ENCODE assay signal across 11 cellular contexts in the genomic region with DNA sequence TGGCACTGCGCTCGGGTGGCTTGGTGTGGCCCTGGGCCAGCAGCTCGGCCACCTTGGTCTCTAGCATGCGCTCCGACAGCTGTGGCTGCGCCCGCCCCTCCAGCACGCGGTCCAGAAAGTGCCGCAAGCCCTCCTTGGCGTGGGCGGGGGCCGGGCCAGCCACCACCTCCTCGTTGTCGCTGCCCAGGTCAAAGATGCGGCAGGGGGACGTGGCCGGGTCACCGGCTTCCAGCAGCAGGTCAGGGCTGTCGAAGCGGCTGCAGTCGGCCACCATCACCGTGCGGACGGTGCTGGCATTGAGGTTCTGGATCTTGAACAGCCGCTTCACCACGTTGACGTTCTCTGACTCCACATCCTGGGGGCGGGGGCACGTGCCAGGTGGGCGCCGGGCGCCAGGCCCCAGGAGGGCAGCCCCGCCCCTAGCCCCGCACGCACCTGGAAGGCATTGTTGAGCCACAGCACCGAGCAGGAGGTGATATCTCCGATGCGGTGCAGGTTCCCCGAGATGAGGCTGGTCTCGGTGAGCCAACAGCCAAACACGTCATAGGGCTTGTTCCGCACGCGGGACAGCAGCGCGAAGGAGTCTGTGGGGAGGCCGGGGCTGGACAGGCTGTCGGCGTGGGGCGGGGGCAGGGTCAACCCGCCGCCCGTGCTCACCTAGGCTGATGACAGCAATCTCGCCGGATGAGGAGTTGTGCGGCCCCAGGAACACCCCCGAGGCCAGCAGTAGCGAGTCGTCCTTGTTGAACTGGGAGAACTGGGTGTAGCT. TPM values are rescaled to one million over a fixed set of nuclear protein-coding genes. Genes with fewer than 3 reads are reported as not detected.
A peak's percentile ranks its signal among the peaks of the same experiment; 100 is the strongest.
DNase-seq lines count a peak whose midpoint lies in the region; ATAC-seq and TF ChIP-seq lines count a peak whose summit lies in the region.
"Had no signal": no experiment of that assay in that cellular context is flagged by ENCODE, and none has a peak within 500 bp of the region (broad histone marks: within the 10 kb centered on the region; RNA-seq: fewer than 3 reads in every experiment).

No MANE protein-coding gene starts in this region.

- H3K36me3 Mint-ChIP-seq in activated CD8-positive, alpha-beta memory T cell treated with anti-CD3 and anti-CD28 coated beads, Interleukin-2, amount 10 ng/mL, durations not matched to agents 7 days and 5 days, result peaks cover 20% of the 10 kb centered on the region
- peaks cover 48% of the 10 kb centered on the region for H3K36me3 Mint-ChIP-seq in stimulated activated memory B cell treated with anti-CD40 and anti-IgM and Interleukin-4, amounts not matched to agents 10 μg/mL and 1 μg/mL and 100 μg/mL, for 72 hours

- TF ChIP-seq CTCF in VCaP (conservative IDR thresholded peaks at IDR 0.05), result no peak
- TF ChIP-seq CTCF in hepatocyte (IDR thresholded peaks at IDR 0.05; ENCODE audit: poor library complexity), result no peak

- no peaks in the 10 kb centered on the region for H3K36me3 ChIP-seq in hepatocyte (replicated peaks; ENCODE audit: insufficient read depth, low read depth)

- H3K27me3 ChIP-seq in hepatocyte, result no peaks in the 10 kb centered on the region

- no peaks in the 10 kb centered on the region for H3K27me3 Mint-ChIP-seq in activated CD8-positive, alpha-beta memory T cell treated with anti-CD3 and anti-CD28 coated beads, Interleukin-2, amount 10 ng/mL, durations not matched to agents 7 days and 5 days
- H3K27me3 Mint-ChIP-seq in stimulated activated memory B cell treated with anti-CD40 and anti-IgM and Interleukin-4, amounts not matched to agents 10 μg/mL and 1 μg/mL and 100 μg/mL, for 72 hours, result no peaks in the 10 kb centered on the region

- peak overlapping the region; percentile 97; the same call in 1 of the 2 replicates for H3K27ac ChIP-seq in VCaP
- no peak overlapping the region for H3K27ac ChIP-seq in hepatocyte

- H3K4me1 Mint-ChIP-seq in activated CD8-positive, alpha-beta memory T cell treated with anti-CD3 and anti-CD28 coated beads, Interleukin-2, amount 10 ng/mL, durations not matched to agents 7 days and 5 days, result peaks cover 17% of the 10 kb centered on the region
- H3K4me1 Mint-ChIP-seq in stimulated activated memory B cell treated with anti-CD40 and anti-IgM and Interleukin-4, amounts not matched to agents 10 μg/mL and 1 μg/mL and 100 μg/mL, for 72 hours, result peaks cover 19% of the 10 kb centered on the region

- no peak for DNase-seq in activated CD8-positive, alpha-beta memory T cell treated with anti-CD3 and anti-CD28 coated beads, Interleukin-2, amount 10 ng/mL, durations not matched to agents 7 days and 5 days
- DNase-seq in activated CD8-positive, alpha-beta memory T cell treated with anti-CD3 and anti-CD28 coated beads for 24 hours, result no peak
- no peak for DNase-seq in hepatocyte (ENCODE audit: low spot score)
- no peak for DNase-seq in stimulated activated CD4-positive, alpha-beta T cell treated with anti-CD3 and anti-CD28 coated beads, Interleukin-2, amount 100 ng/mL, for 48 hours
- DNase-seq in NCI-H82 treated with DMSO at 0.1 percent for 48 hours (lab: John Stamatoyannopoulos, UW; ENCODE audit: unreplicated experiment), result no peak
- DNase-seq: NCI-H446 had no signal

- H3K4me1 ChIP-seq in hepatocyte (ENCODE audit: insufficient read depth), result peaks cover 12% of the 10 kb centered on the region

- peaks cover 24% of the 10 kb centered on the region for H3K79me2 ChIP-seq in hepatocyte

- H4K20me1 ChIP-seq in hepatocyte (ENCODE audit: insufficient read depth, poor library complexity, severe bottlenecking), result peaks cover 4% of the 10 kb centered on the region

- no peak for ATAC-seq in activated CD8-positive, alpha-beta memory T cell treated with anti-CD3 and anti-CD28 coated beads, Interleukin-2, amount 10 ng/mL, durations not matched to agents 7 days and 5 days
- ATAC-seq in stimulated activated memory B cell treated with anti-CD40 and anti-IgM and Interleukin-4, amounts not matched to agents 10 μg/mL and 1 μg/mL and 100 μg/mL, for 72 hours, result no peak
- ATAC-seq in HG03039 (IDR thresholded peaks at IDR 0.05; ENCODE audit: unreplicated experiment), result no peak

- H3K4me2 ChIP-seq in hepatocyte, result peak overlapping the region; percentile 98

- H2AFZ ChIP-seq in hepatocyte, result no peak overlapping the region

- H3K4me3 Mint-ChIP-seq in activated CD8-positive, alpha-beta memory T cell treated with anti-CD3 and anti-CD28 coated beads, Interleukin-2, amount 10 ng/mL, durations not matched to agents 7 days and 5 days, result peak overlapping the region; percentile 79
- H3K4me3 Mint-ChIP-seq in stimulated activated memory B cell treated with anti-CD40 and anti-IgM and Interleukin-4, amounts not matched to agents 10 μg/mL and 1 μg/mL and 100 μg/mL, for 72 hours, result peak overlapping the region; percentile 80

- H3K9me3 Mint-ChIP-seq in activated CD8-positive, alpha-beta memory T cell treated with anti-CD3 and anti-CD28 coated beads, Interleukin-2, amount 10 ng/mL, durations not matched to agents 7 days and 5 days (ENCODE audit: low read depth), result no peaks in the 10 kb centered on the region
- no peaks in the 10 kb centered on the region for H3K9me3 Mint-ChIP-seq in stimulated activated memory B cell treated with anti-CD40 and anti-IgM and Interleukin-4, amounts not matched to agents 10 μg/mL and 1 μg/mL and 100 μg/mL, for 72 hours

- no peaks in the 10 kb centered on the region for H3K9me2 ChIP-seq in hepatocyte (replicated peaks; ENCODE audit: insufficient read depth)

- H3K27ac Mint-ChIP-seq in activated CD8-positive, alpha-beta memory T cell treated with anti-CD3 and anti-CD28 coated beads, Interleukin-2, amount 10 ng/mL, durations not matched to agents 7 days and 5 days, result no peak overlapping the region
- no peak overlapping the region for H3K27ac Mint-ChIP-seq in stimulated activated memory B cell treated with anti-CD40 and anti-IgM and Interleukin-4, amounts not matched to agents 10 μg/mL and 1 μg/mL and 100 μg/mL, for 72 hours

- WGBS in hepatocyte (ENCODE audit: low lambda C conversion rate, missing lambda C conversion rate), result 98% methylated on average over 54 of the region's 60 CpGs

- CTCF ChIA-PET in activated CD8-positive, alpha-beta memory T cell treated with anti-CD3 and anti-CD28 coated beads, Interleukin-2, amount 10 ng/mL, durations not matched to agents 7 days and 5 days (lab: Charles Lee), result interaction anchor here (1.0 kb wide), 1 partner anchor 93 kb away, joined by 3 read pairs; no protein-coding TSS in a partner anchor

- no peak overlapping the region for H3K4me3 ChIP-seq in hepatocyte

- H3K9me3 ChIP-seq in hepatocyte (ENCODE audit: low read depth), result no peaks in the 10 kb centered on the region

RNA-seq across cellular contexts. Expression of a gene that starts 2.2 kb away (rescaled TPM):
- 100 to 1,000 TPM; 106 to 107 TPM for total RNA-seq in activated CD8-positive, alpha-beta memory T cell treated with anti-CD3 and anti-CD28 coated beads, Interleukin-2, amount 10 ng/mL, durations not matched to agents 7 days and 5 days
- total RNA-seq in hepatocyte, result 141 and 179 TPM in 2 replicates
- polyA plus RNA-seq in hepatocyte, result 160 and 172 TPM in 2 replicates

RNA-seq across cellular contexts. Expression of a gene that starts 2.7 kb away (rescaled TPM):
- total RNA-seq in activated CD8-positive, alpha-beta memory T cell treated with anti-CD3 and anti-CD28 coated beads, Interleukin-2, amount 10 ng/mL, durations not matched to agents 7 days and 5 days, result 1 to 10 TPM in 1 of 2 experiments, not detected in 1; 1.7 TPM
- 5.7 and 15.7 TPM in 2 replicates for total RNA-seq in hepatocyte
- 15.4 and 15.7 TPM in 2 replicates for polyA plus RNA-seq in hepatocyte
- total RNA-seq: temporal lobe had no signal

RNA-seq across cellular contexts. Expression of a gene that starts 9.8 kb away (rescaled TPM):
- total RNA-seq in activated CD8-positive, alpha-beta memory T cell treated with anti-CD3 and anti-CD28 coated beads, Interleukin-2, amount 10 ng/mL, durations not matched to agents 7 days and 5 days, result 1 to 10 TPM in 1 of 2 experiments, under 1 TPM in 1; 0.68 to 1.2 TPM
- total RNA-seq in hepatocyte, result 1.6 and 4.1 TPM in 2 replicates
- polyA plus RNA-seq in hepatocyte, result 27.4 and 36.8 TPM in 2 replicates
- total RNA-seq: dermis microvascular lymphatic vessel endothelial cell had no signal

RNA-seq across cellular contexts. Expression of a gene that starts 35.0 kb away (rescaled TPM):
- total RNA-seq in activated CD8-positive, alpha-beta memory T cell treated with anti-CD3 and anti-CD28 coated beads, Interleukin-2, amount 10 ng/mL, durations not matched to agents 7 days and 5 days, result 1 to 10 TPM; 1.2 to 3.2 TPM
- total RNA-seq in hepatocyte, result 56.0 and 56.4 TPM in 2 replicates
- 290 and 383 TPM in 2 replicates for polyA plus RNA-seq in hepatocyte

RNA-seq across cellular contexts. Expression of a gene that starts 40.5 kb away (rescaled TPM):
- under 1 TPM in 1 of 2 experiments, not detected in 1; 0.09 TPM for total RNA-seq in activated CD8-positive, alpha-beta memory T cell treated with anti-CD3 and anti-CD28 coated beads, Interleukin-2, amount 10 ng/mL, durations not matched to agents 7 days and 5 days
- total RNA-seq in hepatocyte, result 0.04 and 0.13 TPM in 2 replicates
- polyA plus RNA-seq in hepatocyte, result 0.47 and 2.2 TPM in 2 replicates
- total RNA-seq: dermis microvascular lymphatic vessel endothelial cell had no signal
